Comparison of ENCODE assay signal across 3 cellular contexts in genomic region chr17:70519300-70519699, GRCh38.
TF ChIP-seq lines count a peak whose summit lies in the region.

No MANE protein-coding gene starts in this region.

TF ChIP-seq in HepG2, 621 proteins besides CTCF, POLR2A, EP300 and RAD21:
- TF ChIP-seq CREB1 (IDR thresholded peaks at IDR 0.05) (peak; percentile 96), CREB1 (CRISPR knock-in tag; IDR thresholded peaks at IDR 0.05) (no peak), ZNF652 (CRISPR knock-in tag; IDR thresholded peaks at IDR 0.05; ENCODE audit: borderline replicate concordance, low read depth) (no peak), KAT8 (CRISPR knock-in tag; IDR thresholded peaks at IDR 0.05) (no peak), ELF3 (CRISPR knock-in tag; IDR thresholded peaks at IDR 0.05) (no peak), MED8 (CRISPR knock-in tag; IDR thresholded peaks at IDR 0.05; ENCODE audit: insufficient replicate concordance) (no peak), ATF7 (IDR thresholded peaks at IDR 0.05) (peak; percentile 98), ATF7 (CRISPR knock-in tag; IDR thresholded peaks at IDR 0.05) (no peak), POLR2G (IDR thresholded peaks at IDR 0.05; ENCODE audit: low read depth, low read length) (no peak), MYC (CRISPR knock-in tag; IDR thresholded peaks at IDR 0.05; ENCODE audit: borderline replicate concordance) (no peak), TCF7L2 (IDR thresholded peaks at IDR 0.05; ENCODE audit: low read depth, low read length) (no peak)
- TF ChIP-seq, protein P1, sequence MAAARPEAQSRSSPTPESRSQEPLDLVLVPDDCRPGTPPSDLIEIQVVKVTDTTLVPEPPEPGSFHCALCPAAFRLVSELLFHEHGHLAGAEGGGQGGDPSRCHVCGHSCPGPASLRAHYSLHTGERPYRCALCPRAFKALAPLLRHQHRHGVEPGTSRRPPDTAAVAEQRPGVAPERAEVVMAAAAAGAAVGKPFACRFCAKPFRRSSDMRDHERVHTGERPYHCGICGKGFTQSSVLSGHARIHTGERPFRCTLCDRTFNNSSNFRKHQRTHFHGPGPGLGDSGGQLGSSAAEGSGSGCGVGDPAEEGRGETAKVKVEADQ (CRISPR knock-in tag; IDR thresholded peaks at IDR 0.05; ENCODE audit: borderline replicate concordance), result no peak

TF ChIP-seq in GM23338, 12 proteins besides CTCF, POLR2A, EP300 and RAD21 (continues in another document):
- TF ChIP-seq POLR2AphosphoS5 (IDR thresholded peaks at IDR 0.05; ENCODE audit: low read depth) (no peak), CREB1 (CRISPR knock-in tag; IDR thresholded peaks at IDR 0.05; ENCODE audit: low read depth) (no peak), REST (IDR thresholded peaks at IDR 0.05; ENCODE audit: unreplicated experiment) (no peak), NANOG (IDR thresholded peaks at IDR 0.05; ENCODE audit: borderline replicate concordance) (no peak), STAT1 (IDR thresholded peaks at IDR 0.05; ENCODE audit: unreplicated experiment) (no peak), EZH2phosphoT487 (IDR thresholded peaks at IDR 0.05; ENCODE audit: unreplicated experiment) (no peak), JUNB (IDR thresholded peaks at IDR 0.05; ENCODE audit: unreplicated experiment) (no peak), EZH2 (IDR thresholded peaks at IDR 0.05; ENCODE audit: low read depth, unreplicated experiment) (no peak), ZNF331 (CRISPR knock-in tag; IDR thresholded peaks at IDR 0.05; ENCODE audit: low read depth) (no peak), ZNF114 (CRISPR knock-in tag; IDR thresholded peaks at IDR 0.05) (no peak)
- TF ChIP-seq, protein P2, sequence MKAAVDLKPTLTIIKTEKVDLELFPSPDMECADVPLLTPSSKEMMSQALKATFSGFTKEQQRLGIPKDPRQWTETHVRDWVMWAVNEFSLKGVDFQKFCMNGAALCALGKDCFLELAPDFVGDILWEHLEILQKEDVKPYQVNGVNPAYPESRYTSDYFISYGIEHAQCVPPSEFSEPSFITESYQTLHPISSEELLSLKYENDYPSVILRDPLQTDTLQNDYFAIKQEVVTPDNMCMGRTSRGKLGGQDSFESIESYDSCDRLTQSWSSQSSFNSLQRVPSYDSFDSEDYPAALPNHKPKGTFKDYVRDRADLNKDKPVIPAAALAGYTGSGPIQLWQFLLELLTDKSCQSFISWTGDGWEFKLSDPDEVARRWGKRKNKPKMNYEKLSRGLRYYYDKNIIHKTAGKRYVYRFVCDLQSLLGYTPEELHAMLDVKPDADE (IDR thresholded peaks at IDR 0.05), result no peak

TF ChIP-seq in GM12878, 131 proteins besides CTCF, POLR2A, EP300 and RAD21:
- TF ChIP-seq CHD4 (IDR thresholded peaks at IDR 0.05) (no peak), ATF7 (IDR thresholded peaks at IDR 0.05; ENCODE audit: low read depth) (peak; percentile 62)
